ENCODE assay signal across 1 cellular context in the genomic region with DNA sequence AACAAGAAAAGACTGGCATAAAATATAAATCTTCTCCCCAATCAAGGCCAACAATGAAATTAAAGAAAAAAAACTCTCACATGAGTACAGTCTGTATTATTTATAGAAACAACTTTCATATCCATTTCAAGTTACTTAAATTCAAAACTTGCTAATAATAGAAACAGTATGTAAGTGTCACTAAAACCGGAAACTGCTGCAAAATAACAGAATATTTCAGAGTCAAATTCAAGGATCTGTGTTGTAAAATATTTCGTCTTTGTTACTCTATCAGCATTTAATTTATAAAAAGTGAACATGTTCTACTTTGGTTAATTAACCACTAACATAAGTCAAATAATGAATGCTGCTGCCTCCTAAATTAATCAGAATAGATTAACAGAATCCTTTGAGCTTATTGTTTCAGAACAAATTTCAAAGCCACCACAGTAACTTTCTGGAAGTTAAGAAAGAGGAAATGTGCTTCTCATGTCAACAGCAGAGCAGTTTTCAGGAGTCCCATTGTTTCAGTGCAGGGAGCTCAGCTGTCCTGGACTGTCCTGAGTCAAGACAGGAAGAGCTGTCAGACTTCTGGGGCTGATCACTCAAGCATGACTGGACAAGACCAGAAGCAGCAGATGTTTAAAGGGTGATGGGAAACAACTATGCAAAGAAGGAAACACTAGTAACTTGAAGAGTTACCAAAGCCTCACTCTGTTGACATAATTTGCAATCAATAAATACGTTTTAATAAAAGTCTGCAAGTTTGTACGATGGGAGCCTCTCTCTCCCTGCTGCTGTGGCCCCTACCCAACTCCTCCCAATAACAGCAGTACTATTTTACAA.
A peak's percentile ranks its signal among the peaks of the same experiment; 100 is the strongest.
TF ChIP-seq lines count a peak whose summit lies in the region.

No MANE protein-coding gene starts in this region.

TF ChIP-seq in GM12878, 131 proteins besides CTCF, POLR2A, EP300 and RAD21 (continued from another document and continues in another):
- TF ChIP-seq, protein P1, sequence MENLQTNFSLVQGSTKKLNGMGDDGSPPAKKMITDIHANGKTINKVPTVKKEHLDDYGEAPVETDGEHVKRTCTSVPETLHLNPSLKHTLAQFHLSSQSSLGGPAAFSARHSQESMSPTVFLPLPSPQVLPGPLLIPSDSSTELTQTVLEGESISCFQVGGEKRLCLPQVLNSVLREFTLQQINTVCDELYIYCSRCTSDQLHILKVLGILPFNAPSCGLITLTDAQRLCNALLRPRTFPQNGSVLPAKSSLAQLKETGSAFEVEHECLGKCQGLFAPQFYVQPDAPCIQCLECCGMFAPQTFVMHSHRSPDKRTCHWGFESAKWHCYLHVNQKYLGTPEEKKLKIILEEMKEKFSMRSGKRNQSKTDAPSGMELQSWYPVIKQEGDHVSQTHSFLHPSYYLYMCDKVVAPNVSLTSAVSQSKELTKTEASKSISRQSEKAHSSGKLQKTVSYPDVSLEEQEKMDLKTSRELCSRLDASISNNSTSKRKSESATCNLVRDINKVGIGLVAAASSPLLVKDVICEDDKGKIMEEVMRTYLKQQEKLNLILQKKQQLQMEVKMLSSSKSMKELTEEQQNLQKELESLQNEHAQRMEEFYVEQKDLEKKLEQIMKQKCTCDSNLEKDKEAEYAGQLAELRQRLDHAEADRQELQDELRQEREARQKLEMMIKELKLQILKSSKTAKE (IDR thresholded peaks at IDR 0.05; ENCODE audit: low read depth, poor library complexity, severe bottlenecking), result peak; percentile 63
- TF ChIP-seq CBX5 (IDR thresholded peaks at IDR 0.05; ENCODE audit: low read depth) (peak; percentile 66; the same call in 1 of the 2 replicates), TCF3 (IDR thresholded peaks at IDR 0.05; ENCODE audit: borderline replicate concordance, insufficient read depth, low read depth, low read length) (peak; percentile 67; the same call in 1 of the 2 replicates), ESRRA (IDR thresholded peaks at IDR 0.05; ENCODE audit: low read length) (no peak), BCL3 (IDR thresholded peaks at IDR 0.05; ENCODE audit: borderline replicate concordance, insufficient read depth, low read depth, low read length, poor library complexity, severe bottlenecking) (no peak), NR2F1 (conservative IDR thresholded peaks at IDR 0.05) (peak; percentile 57; the same call in 1 of the 2 replicates), POU2F2 (IDR thresholded peaks at IDR 0.05; ENCODE audit: borderline replicate concordance, low read depth, low read length) (peak; percentile 83; the same call in 2 of the 3 replicates), BMI1 (IDR thresholded peaks at IDR 0.05; ENCODE audit: borderline replicate concordance) (peak; percentile 65), MTA3 (IDR thresholded peaks at IDR 0.05; ENCODE audit: borderline replicate concordance, low read length) (peak; percentile 89; the same call in 1 of the 2 replicates), MEF2A (IDR thresholded peaks at IDR 0.05; ENCODE audit: insufficient read depth, low read depth, low read length) (peak; percentile 94), PAX5 (IDR thresholded peaks at IDR 0.05; ENCODE audit: borderline replicate concordance, low read depth, low read length) (peak; percentile 100), MXI1 (IDR thresholded peaks at IDR 0.05; ENCODE audit: low read depth, low read length) (peak; percentile 36; the same call in 1 of the 2 replicates), RFX5 (IDR thresholded peaks at IDR 0.05; ENCODE audit: low read depth, low read length) (no peak), SP1 (IDR thresholded peaks at IDR 0.05; ENCODE audit: low read depth, low read length) (peak; percentile 21), ZBED1 (IDR thresholded peaks at IDR 0.05; ENCODE audit: borderline replicate concordance) (no peak), IKZF2 (IDR thresholded peaks at IDR 0.05) (peak; percentile 95 to 96), JUND (IDR thresholded peaks at IDR 0.05; ENCODE audit: low read depth, low read length) (0 out of 2 replicates have a peak, but pooled peaks have one; percentile 28), EGR1 (IDR thresholded peaks at IDR 0.05; ENCODE audit: borderline replicate concordance in 1 of 2, low read depth in 2 of 2, low read length in 2 of 2) (0 out of 3 replicates have a peak, but pooled peaks of 1 of the 2 experiments have one; percentile 7), CREB1 (IDR thresholded peaks at IDR 0.05; ENCODE audit: low read depth) (no peak), MTA2 (IDR thresholded peaks at IDR 0.05; ENCODE audit: low read depth) (peak; percentile 87), CREM (IDR thresholded peaks at IDR 0.05; ENCODE audit: low read depth) (peak; percentile 23; the same call in 1 of the 2 replicates), HCFC1 (IDR thresholded peaks at IDR 0.05; ENCODE audit: low read length) (no peak), TAF1 (IDR thresholded peaks at IDR 0.05; ENCODE audit: borderline replicate concordance, low read depth, low read length) (no peak), FOXM1 (IDR thresholded peaks at IDR 0.05; ENCODE audit: low read depth, low read length) (peak; percentile 76), PBX3 (IDR thresholded peaks at IDR 0.05; ENCODE audit: insufficient replicate concordance, low read depth, low read length) (peak; percentile 59), RCOR1 (conservative IDR thresholded peaks at IDR 0.05; ENCODE audit: low read depth, low read length) (0 out of 2 replicates have a peak, but pooled peaks have one; percentile 34)
- TF ChIP-seq, protein P2, sequence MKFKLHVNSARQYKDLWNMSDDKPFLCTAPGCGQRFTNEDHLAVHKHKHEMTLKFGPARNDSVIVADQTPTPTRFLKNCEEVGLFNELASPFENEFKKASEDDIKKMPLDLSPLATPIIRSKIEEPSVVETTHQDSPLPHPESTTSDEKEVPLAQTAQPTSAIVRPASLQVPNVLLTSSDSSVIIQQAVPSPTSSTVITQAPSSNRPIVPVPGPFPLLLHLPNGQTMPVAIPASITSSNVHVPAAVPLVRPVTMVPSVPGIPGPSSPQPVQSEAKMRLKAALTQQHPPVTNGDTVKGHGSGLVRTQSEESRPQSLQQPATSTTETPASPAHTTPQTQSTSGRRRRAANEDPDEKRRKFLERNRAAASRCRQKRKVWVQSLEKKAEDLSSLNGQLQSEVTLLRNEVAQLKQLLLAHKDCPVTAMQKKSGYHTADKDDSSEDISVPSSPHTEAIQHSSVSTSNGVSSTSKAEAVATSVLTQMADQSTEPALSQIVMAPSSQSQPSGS (IDR thresholded peaks at IDR 0.05; ENCODE audit: low read length), result peak; percentile 86
- TF ChIP-seq, protein P3, sequence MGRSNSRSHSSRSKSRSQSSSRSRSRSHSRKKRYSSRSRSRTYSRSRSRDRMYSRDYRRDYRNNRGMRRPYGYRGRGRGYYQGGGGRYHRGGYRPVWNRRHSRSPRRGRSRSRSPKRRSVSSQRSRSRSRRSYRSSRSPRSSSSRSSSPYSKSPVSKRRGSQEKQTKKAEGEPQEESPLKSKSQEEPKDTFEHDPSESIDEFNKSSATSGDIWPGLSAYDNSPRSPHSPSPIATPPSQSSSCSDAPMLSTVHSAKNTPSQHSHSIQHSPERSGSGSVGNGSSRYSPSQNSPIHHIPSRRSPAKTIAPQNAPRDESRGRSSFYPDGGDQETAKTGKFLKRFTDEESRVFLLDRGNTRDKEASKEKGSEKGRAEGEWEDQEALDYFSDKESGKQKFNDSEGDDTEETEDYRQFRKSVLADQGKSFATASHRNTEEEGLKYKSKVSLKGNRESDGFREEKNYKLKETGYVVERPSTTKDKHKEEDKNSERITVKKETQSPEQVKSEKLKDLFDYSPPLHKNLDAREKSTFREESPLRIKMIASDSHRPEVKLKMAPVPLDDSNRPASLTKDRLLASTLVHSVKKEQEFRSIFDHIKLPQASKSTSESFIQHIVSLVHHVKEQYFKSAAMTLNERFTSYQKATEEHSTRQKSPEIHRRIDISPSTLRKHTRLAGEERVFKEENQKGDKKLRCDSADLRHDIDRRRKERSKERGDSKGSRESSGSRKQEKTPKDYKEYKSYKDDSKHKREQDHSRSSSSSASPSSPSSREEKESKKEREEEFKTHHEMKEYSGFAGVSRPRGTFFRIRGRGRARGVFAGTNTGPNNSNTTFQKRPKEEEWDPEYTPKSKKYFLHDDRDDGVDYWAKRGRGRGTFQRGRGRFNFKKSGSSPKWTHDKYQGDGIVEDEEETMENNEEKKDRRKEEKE (IDR thresholded peaks at IDR 0.05), result no peak
- TF ChIP-seq, protein P4, sequence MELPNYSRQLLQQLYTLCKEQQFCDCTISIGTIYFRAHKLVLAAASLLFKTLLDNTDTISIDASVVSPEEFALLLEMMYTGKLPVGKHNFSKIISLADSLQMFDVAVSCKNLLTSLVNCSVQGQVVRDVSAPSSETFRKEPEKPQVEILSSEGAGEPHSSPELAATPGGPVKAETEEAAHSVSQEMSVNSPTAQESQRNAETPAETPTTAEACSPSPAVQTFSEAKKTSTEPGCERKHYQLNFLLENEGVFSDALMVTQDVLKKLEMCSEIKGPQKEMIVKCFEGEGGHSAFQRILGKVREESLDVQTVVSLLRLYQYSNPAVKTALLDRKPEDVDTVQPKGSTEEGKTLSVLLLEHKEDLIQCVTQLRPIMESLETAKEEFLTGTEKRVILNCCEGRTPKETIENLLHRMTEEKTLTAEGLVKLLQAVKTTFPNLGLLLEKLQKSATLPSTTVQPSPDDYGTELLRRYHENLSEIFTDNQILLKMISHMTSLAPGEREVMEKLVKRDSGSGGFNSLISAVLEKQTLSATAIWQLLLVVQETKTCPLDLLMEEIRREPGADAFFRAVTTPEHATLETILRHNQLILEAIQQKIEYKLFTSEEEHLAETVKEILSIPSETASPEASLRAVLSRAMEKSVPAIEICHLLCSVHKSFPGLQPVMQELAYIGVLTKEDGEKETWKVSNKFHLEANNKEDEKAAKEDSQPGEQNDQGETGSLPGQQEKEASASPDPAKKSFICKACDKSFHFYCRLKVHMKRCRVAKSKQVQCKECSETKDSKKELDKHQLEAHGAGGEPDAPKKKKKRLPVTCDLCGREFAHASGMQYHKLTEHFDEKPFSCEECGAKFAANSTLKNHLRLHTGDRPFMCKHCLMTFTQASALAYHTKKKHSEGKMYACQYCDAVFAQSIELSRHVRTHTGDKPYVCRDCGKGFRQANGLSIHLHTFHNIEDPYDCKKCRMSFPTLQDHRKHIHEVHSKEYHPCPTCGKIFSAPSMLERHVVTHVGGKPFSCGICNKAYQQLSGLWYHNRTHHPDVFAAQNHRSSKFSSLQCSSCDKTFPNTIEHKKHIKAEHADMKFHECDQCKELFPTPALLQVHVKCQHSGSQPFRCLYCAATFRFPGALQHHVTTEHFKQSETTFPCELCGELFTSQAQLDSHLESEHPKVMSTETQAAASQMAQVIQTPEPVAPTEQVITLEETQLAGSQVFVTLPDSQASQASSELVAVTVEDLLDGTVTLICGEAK (IDR thresholded peaks at IDR 0.05; ENCODE audit: borderline replicate concordance), result no peak
- TF ChIP-seq, protein P5, sequence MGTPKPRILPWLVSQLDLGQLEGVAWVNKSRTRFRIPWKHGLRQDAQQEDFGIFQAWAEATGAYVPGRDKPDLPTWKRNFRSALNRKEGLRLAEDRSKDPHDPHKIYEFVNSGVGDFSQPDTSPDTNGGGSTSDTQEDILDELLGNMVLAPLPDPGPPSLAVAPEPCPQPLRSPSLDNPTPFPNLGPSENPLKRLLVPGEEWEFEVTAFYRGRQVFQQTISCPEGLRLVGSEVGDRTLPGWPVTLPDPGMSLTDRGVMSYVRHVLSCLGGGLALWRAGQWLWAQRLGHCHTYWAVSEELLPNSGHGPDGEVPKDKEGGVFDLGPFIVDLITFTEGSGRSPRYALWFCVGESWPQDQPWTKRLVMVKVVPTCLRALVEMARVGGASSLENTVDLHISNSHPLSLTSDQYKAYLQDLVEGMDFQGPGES (IDR thresholded peaks at IDR 0.05), result no peak
- TF ChIP-seq, protein P6, sequence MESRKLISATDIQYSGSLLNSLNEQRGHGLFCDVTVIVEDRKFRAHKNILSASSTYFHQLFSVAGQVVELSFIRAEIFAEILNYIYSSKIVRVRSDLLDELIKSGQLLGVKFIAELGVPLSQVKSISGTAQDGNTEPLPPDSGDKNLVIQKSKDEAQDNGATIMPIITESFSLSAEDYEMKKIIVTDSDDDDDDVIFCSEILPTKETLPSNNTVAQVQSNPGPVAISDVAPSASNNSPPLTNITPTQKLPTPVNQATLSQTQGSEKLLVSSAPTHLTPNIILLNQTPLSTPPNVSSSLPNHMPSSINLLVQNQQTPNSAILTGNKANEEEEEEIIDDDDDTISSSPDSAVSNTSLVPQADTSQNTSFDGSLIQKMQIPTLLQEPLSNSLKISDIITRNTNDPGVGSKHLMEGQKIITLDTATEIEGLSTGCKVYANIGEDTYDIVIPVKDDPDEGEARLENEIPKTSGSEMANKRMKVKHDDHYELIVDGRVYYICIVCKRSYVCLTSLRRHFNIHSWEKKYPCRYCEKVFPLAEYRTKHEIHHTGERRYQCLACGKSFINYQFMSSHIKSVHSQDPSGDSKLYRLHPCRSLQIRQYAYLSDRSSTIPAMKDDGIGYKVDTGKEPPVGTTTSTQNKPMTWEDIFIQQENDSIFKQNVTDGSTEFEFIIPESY (IDR thresholded peaks at IDR 0.05), result no peak
- TF ChIP-seq, protein P7, sequence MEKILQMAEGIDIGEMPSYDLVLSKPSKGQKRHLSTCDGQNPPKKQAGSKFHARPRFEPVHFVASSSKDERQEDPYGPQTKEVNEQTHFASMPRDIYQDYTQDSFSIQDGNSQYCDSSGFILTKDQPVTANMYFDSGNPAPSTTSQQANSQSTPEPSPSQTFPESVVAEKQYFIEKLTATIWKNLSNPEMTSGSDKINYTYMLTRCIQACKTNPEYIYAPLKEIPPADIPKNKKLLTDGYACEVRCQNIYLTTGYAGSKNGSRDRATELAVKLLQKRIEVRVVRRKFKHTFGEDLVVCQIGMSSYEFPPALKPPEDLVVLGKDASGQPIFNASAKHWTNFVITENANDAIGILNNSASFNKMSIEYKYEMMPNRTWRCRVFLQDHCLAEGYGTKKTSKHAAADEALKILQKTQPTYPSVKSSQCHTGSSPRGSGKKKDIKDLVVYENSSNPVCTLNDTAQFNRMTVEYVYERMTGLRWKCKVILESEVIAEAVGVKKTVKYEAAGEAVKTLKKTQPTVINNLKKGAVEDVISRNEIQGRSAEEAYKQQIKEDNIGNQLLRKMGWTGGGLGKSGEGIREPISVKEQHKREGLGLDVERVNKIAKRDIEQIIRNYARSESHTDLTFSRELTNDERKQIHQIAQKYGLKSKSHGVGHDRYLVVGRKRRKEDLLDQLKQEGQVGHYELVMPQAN (conservative IDR thresholded peaks at IDR 0.05), result 0 out of 2 replicates have a peak, but pooled peaks have one; percentile 43
